8 cellular contexts compared by ENCODE assay signal in the genomic region with DNA sequence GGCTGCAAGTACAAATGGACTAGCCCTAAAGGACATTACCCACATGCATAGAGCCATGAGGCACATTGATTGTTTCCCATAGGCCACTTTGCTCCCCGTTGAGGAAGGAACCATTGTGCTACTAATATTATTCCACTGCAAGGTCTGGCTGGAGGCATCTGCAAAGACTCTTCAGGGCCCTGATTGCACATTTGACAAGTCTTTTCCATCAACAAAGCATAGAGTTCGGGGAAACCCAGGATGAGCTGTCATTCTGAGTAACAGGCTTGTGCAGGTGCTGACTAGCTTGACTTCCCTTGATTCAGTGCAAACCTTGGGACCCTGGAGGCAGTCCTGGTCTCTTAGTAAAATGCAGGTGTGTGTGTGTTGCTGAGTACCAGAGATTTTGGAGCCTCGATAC.
DNase-seq lines count a peak whose midpoint lies in the region; ATAC-seq and TF ChIP-seq lines count a peak whose summit lies in the region.

No MANE protein-coding gene starts in this region.

- no peak overlapping the region for H3K4me3 Mint-ChIP-seq in effector memory CD8-positive, alpha-beta T cell

- no peaks in the 10 kb centered on the region for H3K9me3 Mint-ChIP-seq in effector memory CD8-positive, alpha-beta T cell

- no peaks in the 10 kb centered on the region for H3K36me3 ChIP-seq in BE2C

- H3K4me3 ChIP-seq in BE2C (ENCODE audit: low read depth, low read length) = no peak overlapping the region

- no peaks in the 10 kb centered on the region for H3K27me3 Mint-ChIP-seq in effector memory CD8-positive, alpha-beta T cell

- peak; percentile 12 for DNase-seq in HCEC 1CT
- no peak for DNase-seq in effector memory CD8-positive, alpha-beta T cell
- DNase-seq in stimulated activated CD4-positive, alpha-beta T cell treated with anti-CD3 and anti-CD28 coated beads, Interleukin-2, amount 100 ng/mL, for 24 hours = peak; percentile 61 to 79
- no peak for DNase-seq in NCI-H1436 treated with DMSO at 0.1 percent for 48 hours (lab: John Stamatoyannopoulos, UW)
- DNase-seq in BE2C = no peak
- DNase-seq in EL = no peak

- no peak for TF ChIP-seq CTCF in BE2C (IDR thresholded peaks at IDR 0.05; ENCODE audit: low read depth, low read length)

- H3K36me3 Mint-ChIP-seq in effector memory CD8-positive, alpha-beta T cell (ENCODE audit: insufficient read depth) = peaks cover 39% of the 10 kb centered on the region

- H3K4me1 ChIP-seq in BE2C = peaks cover 7% of the 10 kb centered on the region

- no peaks in the 10 kb centered on the region for H3K9me3 ChIP-seq in BE2C

- ATAC-seq in activated CD4-positive, CD25-positive, alpha-beta regulatory T cell treated with anti-CD3 and anti-CD28 coated beads, Interleukin-2, amount 50 U/mL, for 24 hours = peak; percentile 95
- peak; percentile 55 for ATAC-seq in effector memory CD8-positive, alpha-beta T cell (replicated peaks)
- ATAC-seq in HG02588 (IDR thresholded peaks at IDR 0.05; ENCODE audit: unreplicated experiment) = no peak

- H3K4me1 Mint-ChIP-seq in effector memory CD8-positive, alpha-beta T cell (ENCODE audit: low read depth in 2 of 2) = peaks cover 70 to 71% of the 10 kb centered on the region in 2 donors

- H3K27me3 ChIP-seq in BE2C = no peaks in the 10 kb centered on the region

- H3K27ac Mint-ChIP-seq in effector memory CD8-positive, alpha-beta T cell = peak overlapping the region; percentile 15 to 17

Comparison
In these comparisons a context has a peak if more than half of its experiments do, and no peak if none do; other contexts are left out.
1. DNase-seq: peak in HCEC 1CT (single experiment) and stimulated activated CD4-positive, alpha-beta T cell treated with anti-CD3 and anti-CD28 coated beads, Interleukin-2, amount 100 ng/mL, for 24 hours (2 of 2); none in effector memory CD8-positive, alpha-beta T cell (0 of 3), NCI-H1436 treated with DMSO at 0.1 percent for 48 hours (single experiment), BE2C (single experiment) and EL (single experiment).